ENCODE assay signal across 1 cellular context in genomic region chr11:67278939-67279588, GRCh38.
TF ChIP-seq lines count a peak whose summit lies in the region.

No MANE protein-coding gene starts in this region.

TF ChIP-seq in HepG2, 621 proteins besides CTCF, POLR2A, EP300 and RAD21:
- no peak for TF ChIP-seq ZNF841 (CRISPR knock-in tag; IDR thresholded peaks at IDR 0.05; ENCODE audit: borderline replicate concordance)
- TF ChIP-seq FLYWCH1 (CRISPR knock-in tag; IDR thresholded peaks at IDR 0.05), result no peak
- no peak for TF ChIP-seq TBX2 (CRISPR knock-in tag; IDR thresholded peaks at IDR 0.05; ENCODE audit: borderline replicate concordance)
- no peak for TF ChIP-seq RFXANK (CRISPR knock-in tag; IDR thresholded peaks at IDR 0.05)
- TF ChIP-seq NR2F1 (CRISPR knock-in tag; IDR thresholded peaks at IDR 0.05), result no peak
- no peak for TF ChIP-seq IRF9 (CRISPR knock-in tag; IDR thresholded peaks at IDR 0.05; ENCODE audit: borderline replicate concordance)
- no peak for TF ChIP-seq ZNF615 (CRISPR knock-in tag; IDR thresholded peaks at IDR 0.05; ENCODE audit: borderline replicate concordance)
- TF ChIP-seq SMYD3 (CRISPR knock-in tag; IDR thresholded peaks at IDR 0.05), result no peak
- no peak for TF ChIP-seq BRD4 (CRISPR knock-in tag; IDR thresholded peaks at IDR 0.05)
- TF ChIP-seq ZNF773 (CRISPR knock-in tag; IDR thresholded peaks at IDR 0.05; ENCODE audit: borderline replicate concordance), result no peak
- TF ChIP-seq ZNF879 (CRISPR knock-in tag; IDR thresholded peaks at IDR 0.05), result no peak
